Comparison of ENCODE assay signal across 17 cellular contexts in genomic region chr10:86077871-86078638, GRCh38.
A peak's percentile ranks its signal among the peaks of the same experiment; 100 is the strongest.
DNase-seq lines count a peak whose midpoint lies in the region; ATAC-seq and TF ChIP-seq lines count a peak whose summit lies in the region.
"Had no signal": no experiment of that assay in that cellular context is flagged by ENCODE, and none has a peak within 500 bp of the region (broad histone marks: within the 10 kb centered on the region; RNA-seq: fewer than 3 reads in every experiment).

No MANE protein-coding gene starts in this region.

- H3K27me3 ChIP-seq in endodermal cell (ENCODE audit: control insufficient read depth, insufficient read depth, low read length, poor library complexity, severe bottlenecking), result no peaks in the 10 kb centered on the region
- H3K27me3 ChIP-seq in naive thymus-derived CD4-positive, alpha-beta T cell (ENCODE audit: control insufficient read depth in 2 of 2, insufficient read depth in 2 of 2, low read length in 2 of 2), result no peaks in the 10 kb centered on the region
- no peaks in the 10 kb centered on the region for H3K27me3 ChIP-seq in lower lobe of right lung (ENCODE audit: low read depth)
- H3K27me3 ChIP-seq: BLaER1 treated with 17β-estradiol and CSF1 and Interleukin-3, amounts not matched to agents 10 nM and 100 nM had no signal

- H3K27ac ChIP-seq in endodermal cell (ENCODE audit: low read depth, low read length) (no peak overlapping the region), temporal lobe (ENCODE audit: low read depth, low read length) (peak overlapping the region; percentile 36), lower lobe of right lung (no peak overlapping the region)
- H3K27ac ChIP-seq in naive thymus-derived CD4-positive, alpha-beta T cell (ENCODE audit: low read depth, low read length), result no peak overlapping the region
- H3K27ac ChIP-seq: A549; BLaER1 treated with 17β-estradiol and CSF1 and Interleukin-3, amounts not matched to agents 10 nM and 100 nM had no signal

- intact Hi-C loops in cardiac septum (cut with DNase I) (no loop called here), Right ventricle myocardium inferior (cut with DNase I) (no loop called here), lower lobe of right lung (cut with DNase I) (no loop called here)
- intact Hi-C loops in naive thymus-derived CD4-positive, alpha-beta T cell (cut with micrococcal nuclease), result no loop called here

- no peak overlapping the region for H3K4me3 Mint-ChIP-seq in endodermal cell
- no peak overlapping the region for H3K4me3 Mint-ChIP-seq in naive thymus-derived CD4-positive, alpha-beta T cell

- no peak for ATAC-seq in Right ventricle myocardium inferior
- ATAC-seq in naive thymus-derived CD4-positive, alpha-beta T cell, result peak; percentile 19
- no peak for ATAC-seq in lower lobe of right lung
- ATAC-seq: Panc1 had no signal

- H3K9me3 ChIP-seq in endodermal cell (ENCODE audit: control insufficient read depth, low read length), result no peaks in the 10 kb centered on the region
- H3K9me3 ChIP-seq in naive thymus-derived CD4-positive, alpha-beta T cell (ENCODE audit: control insufficient read depth in 2 of 3, low read length in 3 of 3), result no peaks in the 10 kb centered on the region
- H3K9me3 ChIP-seq in lower lobe of right lung, result no peaks in the 10 kb centered on the region
- H3K9me3 ChIP-seq: A549 had no signal

- H3K4me1 ChIP-seq in endodermal cell (ENCODE audit: control insufficient read depth, insufficient read depth, low read length) (peaks cover 2% of the 10 kb centered on the region), lower lobe of right lung (no peaks in the 10 kb centered on the region)
- H3K4me1 ChIP-seq in naive thymus-derived CD4-positive, alpha-beta T cell (ENCODE audit: control insufficient read depth in 2 of 2, insufficient read depth in 2 of 2, low read length in 2 of 2), result no peaks in the 10 kb centered on the region
- H3K4me1 ChIP-seq: A549; BLaER1 treated with 17β-estradiol and CSF1 and Interleukin-3, amounts not matched to agents 10 nM and 100 nM had no signal

- H3K4me3 ChIP-seq in endodermal cell (ENCODE audit: low read length) (no peak overlapping the region), lower lobe of right lung (no peak overlapping the region)
- H3K4me3 ChIP-seq in naive thymus-derived CD4-positive, alpha-beta T cell (ENCODE audit: low read length), result no peak overlapping the region
- H3K4me3 ChIP-seq: A549; BLaER1 treated with 17β-estradiol and CSF1 and Interleukin-3, amounts not matched to agents 10 nM and 100 nM had no signal

- H3K36me3 Mint-ChIP-seq in endodermal cell (ENCODE audit: low read depth), result no peaks in the 10 kb centered on the region
- H3K36me3 Mint-ChIP-seq in naive thymus-derived CD4-positive, alpha-beta T cell, result no peaks in the 10 kb centered on the region

- WGBS in endodermal cell (ENCODE audit: insufficient coverage in 1 of 2, insufficient read length in 1 of 2), 2 experiments, result 93 to 94% methylated on average over 9 of the region's 9 CpGs

- POLR2A ChIA-PET in naive thymus-derived CD4-positive, alpha-beta T cell (lab: Charles Lee), result no interaction called here

- H3K9ac ChIP-seq in endodermal cell (ENCODE audit: extremely low read depth, low read length, poor library complexity, severe bottlenecking), result no peak overlapping the region
- H3K9ac ChIP-seq: BLaER1 treated with 17β-estradiol and CSF1 and Interleukin-3, amounts not matched to agents 10 nM and 100 nM had no signal

- H3K9me3 Mint-ChIP-seq in endodermal cell, result no peaks in the 10 kb centered on the region
- peaks cover 0 to 5% (median 0%) of the 10 kb centered on the region in 11 donors for H3K9me3 Mint-ChIP-seq in naive thymus-derived CD4-positive, alpha-beta T cell

- CTCF ChIA-PET in naive thymus-derived CD4-positive, alpha-beta T cell (lab: Charles Lee), result no interaction called here

- peaks cover 11% of the 10 kb centered on the region for H3K4me1 Mint-ChIP-seq in endodermal cell
- H3K4me1 Mint-ChIP-seq in naive thymus-derived CD4-positive, alpha-beta T cell, result peaks cover 0 to 2% (median 0%) of the 10 kb centered on the region in 7 donors

- H3K27me3 Mint-ChIP-seq in endodermal cell (ENCODE audit: insufficient read depth), result peaks cover 5% of the 10 kb centered on the region
- H3K27me3 Mint-ChIP-seq in naive thymus-derived CD4-positive, alpha-beta T cell, result peaks cover 2 to 31% (median 14%) of the 10 kb centered on the region in 5 donors

- no peak for TF ChIP-seq CTCF in endodermal cell (conservative IDR thresholded peaks at IDR 0.05)
- no peak for TF ChIP-seq CTCF in lower lobe of right lung (IDR thresholded peaks at IDR 0.05)

- H3K27ac Mint-ChIP-seq in endodermal cell, result no peak overlapping the region
- no peak overlapping the region for H3K27ac Mint-ChIP-seq in naive thymus-derived CD4-positive, alpha-beta T cell

- H3K36me3 ChIP-seq in endodermal cell (ENCODE audit: control insufficient read depth, insufficient read depth, low read length), result no peaks in the 10 kb centered on the region
- no peaks in the 10 kb centered on the region for H3K36me3 ChIP-seq in naive thymus-derived CD4-positive, alpha-beta T cell (ENCODE audit: control insufficient read depth in 2 of 3, insufficient read depth in 3 of 3, low read length in 3 of 3)
- no peaks in the 10 kb centered on the region for H3K36me3 ChIP-seq in lower lobe of right lung
- H3K36me3 ChIP-seq: BLaER1 treated with 17β-estradiol and CSF1 and Interleukin-3, amounts not matched to agents 10 nM and 100 nM had no signal

- DNase-seq in cardiac septum (ENCODE audit: low spot score) (peak; percentile 36), Right ventricle myocardium inferior (ENCODE audit: missing footprints) (no peak), endodermal cell (peak; percentile 38), lower lobe of right lung (no peak), kidney glomerular epithelial cell (lab: John Stamatoyannopoulos, UW) (no peak), GM19240 (ENCODE audit: insufficient read length, low spot score) (no peak)
- no peak for DNase-seq in naive thymus-derived CD4-positive, alpha-beta T cell
- DNase-seq: DMS79 treated with DMSO at 0.1 percent for 48 hours, MV-4-11, NCI-H1417, NCI-H1930, NCI-H2171 treated with DMSO at 0.1 percent for 48 hours, NCI-H82 had no signal

Comparison
In these comparisons a context has a peak if more than half of its experiments do, and no peak if none do; other contexts are left out.
1. DNase-seq: peak in cardiac septum (single experiment) and endodermal cell (single experiment); none in Right ventricle myocardium inferior (single experiment), naive thymus-derived CD4-positive, alpha-beta T cell (0 of 9), lower lobe of right lung (single experiment), kidney glomerular epithelial cell (single experiment) and GM19240 (single experiment).